Comparison of ENCODE assay signal across 9 cellular contexts in the genomic region with DNA sequence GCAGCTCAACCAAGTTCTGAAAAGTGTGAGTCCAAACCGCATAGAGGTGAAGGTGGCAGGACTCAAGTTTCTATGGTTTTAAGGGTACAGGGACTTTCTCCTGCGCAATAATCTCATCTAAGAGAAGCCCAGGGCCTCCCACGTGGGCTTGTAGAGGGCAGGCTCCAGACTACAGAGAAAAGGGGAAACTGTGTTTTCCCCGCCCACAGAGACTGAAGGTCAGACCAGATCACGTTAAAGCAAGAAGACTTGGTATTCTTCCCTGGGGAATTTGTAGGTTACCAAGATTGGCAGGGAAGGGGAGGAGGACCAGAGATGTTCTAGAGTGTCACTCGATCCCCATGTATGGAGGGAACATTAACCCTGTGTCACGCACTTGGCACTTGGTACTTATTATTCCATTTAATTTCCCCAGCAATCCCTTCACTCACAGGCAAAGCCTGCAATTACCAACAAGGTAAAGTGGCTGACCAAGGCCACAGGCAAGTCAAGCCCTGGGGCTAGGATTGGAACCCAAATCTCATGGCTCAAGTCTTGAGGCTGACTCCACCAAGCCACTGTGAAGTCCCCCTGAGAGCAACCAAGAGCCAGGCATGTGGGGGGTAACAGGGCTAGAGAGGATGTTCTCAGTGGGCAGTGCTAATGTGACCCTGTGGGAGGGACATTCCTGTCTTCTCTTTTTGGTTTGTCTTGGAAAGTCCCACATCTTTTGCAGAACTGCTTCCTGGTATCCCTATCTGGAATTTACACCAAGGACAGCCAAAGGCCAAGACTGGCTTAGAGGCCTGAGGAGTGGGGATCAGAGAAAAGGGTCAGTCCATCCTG. TPM values are rescaled to one million over a fixed set of nuclear protein-coding genes. Genes with fewer than 3 reads are reported as not detected.
DNase-seq lines count a peak whose midpoint lies in the region; ATAC-seq, FAIRE-seq and TF ChIP-seq lines count a peak whose summit lies in the region.
"Had no signal": no experiment of that assay in that cellular context is flagged by ENCODE, and none has a peak within 500 bp of the region (broad histone marks: within the 10 kb centered on the region; RNA-seq: fewer than 3 reads in every experiment).

No MANE protein-coding gene starts in this region.

- ATAC-seq in HG02885 (IDR thresholded peaks at IDR 0.05; ENCODE audit: poor library complexity, unreplicated experiment) = peak; percentile 81
- ATAC-seq in stimulated activated effector memory CD8-positive, alpha-beta T cell treated with anti-CD3 and anti-CD28 coated beads, Interleukin-12 subunit alpha, Interleukin-12 subunit beta, amount 100 ng/mL, for 72 hours = peak; percentile 72

- peaks cover 4% of the 10 kb centered on the region for H3K9me3 Mint-ChIP-seq in T-helper 2 cell treated with Interferon-gamma antibody and Interleukin-4, amounts not matched to agents 5 μg/mL and 100 μg/mL, for 36 hours
- H3K9me3 Mint-ChIP-seq in stimulated activated effector memory CD8-positive, alpha-beta T cell treated with anti-CD3 and anti-CD28 coated beads, Interleukin-12 subunit alpha, Interleukin-12 subunit beta, amount 100 ng/mL, for 72 hours = peaks cover 2% of the 10 kb centered on the region

- no peak overlapping the region for H3K27ac ChIP-seq in kidney (ENCODE audit: low read depth in 2 of 2, low read length in 2 of 2)

- intact Hi-C loops in kidney (cut with DNase I) = no loop called here

- H3K27me3 Mint-ChIP-seq in T-helper 2 cell treated with Interferon-gamma antibody and Interleukin-4, amounts not matched to agents 5 μg/mL and 100 μg/mL, for 36 hours (ENCODE audit: low read depth) = peaks cover 18% of the 10 kb centered on the region

- peak overlapping the region; percentile 53 for H3K27ac Mint-ChIP-seq in T-helper 2 cell treated with Interferon-gamma antibody and Interleukin-4, amounts not matched to agents 5 μg/mL and 100 μg/mL, for 36 hours
- H3K27ac Mint-ChIP-seq in stimulated activated effector memory CD8-positive, alpha-beta T cell treated with anti-CD3 and anti-CD28 coated beads, Interleukin-12 subunit alpha, Interleukin-12 subunit beta, amount 100 ng/mL, for 72 hours = peak overlapping the region; percentile 61

- no peak for TF ChIP-seq CTCF in kidney (IDR thresholded peaks at IDR 0.05; ENCODE audit: borderline replicate concordance, extremely low read depth, insufficient read depth)

- peak; percentile 65 for DNase-seq in T-helper 2 cell treated with Interferon-gamma antibody and Interleukin-4, amounts not matched to agents 5 μg/mL and 100 μg/mL, for 36 hours (ENCODE audit: low spot score)
- DNase-seq in T-helper 2 cell (no peak), SKM-1 treated with dmso at 0.1 percent for 144 hours (lab: John Stamatoyannopoulos, UW; ENCODE audit: unreplicated experiment) (peak; percentile 87), DMS79 (lab: John Stamatoyannopoulos, UW) (no peak), NCI-H82 treated with DMSO at 0.1 percent for 48 hours (lab: John Stamatoyannopoulos, UW; ENCODE audit: unreplicated experiment) (no peak), kidney (no peak)
- DNase-seq in stimulated activated effector memory CD8-positive, alpha-beta T cell treated with anti-CD3 and anti-CD28 coated beads, Interleukin-12 subunit alpha, Interleukin-12 subunit beta, amount 100 ng/mL, for 72 hours (ENCODE audit: low spot score in 2 of 2) = no peak

- peaks cover 0 to 4% of the 10 kb centered on the region in 2 donors for H3K4me1 ChIP-seq in kidney (ENCODE audit: control insufficient read depth in 1 of 2, insufficient read depth in 1 of 2, low read depth in 1 of 2, low read length in 2 of 2)

- FAIRE-seq in kidney (lab: Jason Lieb, UNC) = no peak

- H3K36me3 Mint-ChIP-seq in T-helper 2 cell treated with Interferon-gamma antibody and Interleukin-4, amounts not matched to agents 5 μg/mL and 100 μg/mL, for 36 hours (ENCODE audit: low read depth) = no peaks in the 10 kb centered on the region
- no peaks in the 10 kb centered on the region for H3K36me3 Mint-ChIP-seq in stimulated activated effector memory CD8-positive, alpha-beta T cell treated with anti-CD3 and anti-CD28 coated beads, Interleukin-12 subunit alpha, Interleukin-12 subunit beta, amount 100 ng/mL, for 72 hours
- H3K36me3 Mint-ChIP-seq: T-cell had no signal

- H3K9me3 ChIP-seq in kidney (ENCODE audit: control insufficient read depth in 1 of 2, low read length in 2 of 2) = no peaks in the 10 kb centered on the region

- H3K4me3 ChIP-seq in kidney (ENCODE audit: low read length in 2 of 2) = no peak overlapping the region

- H3K36me3 ChIP-seq in kidney (ENCODE audit: control insufficient read depth in 1 of 2, insufficient read depth in 2 of 2, low read length in 2 of 2) = no peaks in the 10 kb centered on the region

- peaks cover 36% of the 10 kb centered on the region for H3K4me1 Mint-ChIP-seq in T-helper 2 cell treated with Interferon-gamma antibody and Interleukin-4, amounts not matched to agents 5 μg/mL and 100 μg/mL, for 36 hours (ENCODE audit: low read depth)
- H3K4me1 Mint-ChIP-seq in stimulated activated effector memory CD8-positive, alpha-beta T cell treated with anti-CD3 and anti-CD28 coated beads, Interleukin-12 subunit alpha, Interleukin-12 subunit beta, amount 100 ng/mL, for 72 hours = peaks cover 44% of the 10 kb centered on the region

- H3K4me3 Mint-ChIP-seq in T-helper 2 cell treated with Interferon-gamma antibody and Interleukin-4, amounts not matched to agents 5 μg/mL and 100 μg/mL, for 36 hours = no peak overlapping the region
- peak overlapping the region; percentile 10 for H3K4me3 Mint-ChIP-seq in stimulated activated effector memory CD8-positive, alpha-beta T cell treated with anti-CD3 and anti-CD28 coated beads, Interleukin-12 subunit alpha, Interleukin-12 subunit beta, amount 100 ng/mL, for 72 hours

- no peak overlapping the region for H3K9ac ChIP-seq in kidney (ENCODE audit: low read length in 2 of 2)

RNA-seq across cellular contexts. Expression of gene NEK6, which starts 18.3 kb away (rescaled TPM):
- 82.1 TPM for total RNA-seq in kidney
- 14.9 TPM for polyA plus RNA-seq in kidney (ENCODE audit: insufficient read depth, low read depth, low replicate concordance)

Comparison
In these comparisons a context has a peak if more than half of its experiments do, and no peak if none do; other contexts are left out.
1. DNase-seq: peak in T-helper 2 cell treated with Interferon-gamma antibody and Interleukin-4, amounts not matched to agents 5 μg/mL and 100 μg/mL, for 36 hours (single experiment) and SKM-1 treated with dmso at 0.1 percent for 144 hours (single experiment); none in T-helper 2 cell (0 of 5), stimulated activated effector memory CD8-positive, alpha-beta T cell treated with anti-CD3 and anti-CD28 coated beads, Interleukin-12 subunit alpha, Interleukin-12 subunit beta, amount 100 ng/mL, for 72 hours (0 of 2), DMS79 (single experiment), NCI-H82 treated with DMSO at 0.1 percent for 48 hours (single experiment) and kidney (single experiment).